9 cellular contexts compared by ENCODE assay signal in genomic region chr2:144452169-144453038, GRCh38.
DNase-seq lines count a peak whose midpoint lies in the region; ATAC-seq and TF ChIP-seq lines count a peak whose summit lies in the region.
"Had no signal": no experiment of that assay in that cellular context is flagged by ENCODE, and none has a peak within 500 bp of the region (broad histone marks: within the 10 kb centered on the region; RNA-seq: fewer than 3 reads in every experiment).

No MANE protein-coding gene starts in this region.

- TF ChIP-seq POLR2A in transverse colon (IDR thresholded peaks at IDR 0.05): no peak

- peak; percentile 7 for DNase-seq in activated CD4-positive, alpha-beta T cell treated with anti-CD3 and anti-CD28 coated beads for 48 hours
- DNase-seq in activated CD4-positive, alpha-beta T cell treated with anti-CD3 and anti-CD28 coated beads, Interleukin-2, amount 50 U/mL, for 1 hour: no peak
- DNase-seq in amniotic epithelial cell (ENCODE audit: low read depth) (peak; percentile 39), left lobe of liver (ENCODE audit: low spot score) (no peak), transverse colon (no peak), DMS153 treated with DMSO at 0.1 percent for 48 hours (lab: John Stamatoyannopoulos, UW; ENCODE audit: unreplicated experiment) (no peak)
- DNase-seq in activated naive CD4-positive, alpha-beta T cell treated with anti-CD3 and anti-CD28 coated beads for 36 hours: no peak
- DNase-seq: GF-D8 had no signal

- no peak overlapping the region for H3K27ac Mint-ChIP-seq in activated naive CD4-positive, alpha-beta T cell treated with anti-CD3 and anti-CD28 coated beads for 36 hours

- H3K4me3 Mint-ChIP-seq in activated naive CD4-positive, alpha-beta T cell treated with anti-CD3 and anti-CD28 coated beads for 36 hours: no peak overlapping the region

- peak overlapping the region; percentile 4 to 56 (median 27) for H3K27ac ChIP-seq in transverse colon

- peaks cover 0 to 35% (median 1%) of the 10 kb centered on the region in 4 donors for H3K4me1 ChIP-seq in transverse colon

- peaks cover 40% of the 10 kb centered on the region for H3K27me3 ChIP-seq in transverse colon

- peak overlapping the region in 1 of 4 donors; percentile 2 for H3K4me3 ChIP-seq in transverse colon

- no peaks in the 10 kb centered on the region for H3K9me3 ChIP-seq in transverse colon

- CTCF ChIA-PET in activated naive CD4-positive, alpha-beta T cell treated with anti-CD3 and anti-CD28 coated beads for 36 hours (lab: Charles Lee): interaction anchor here (0.6 to 1.5 kb wide), 2 partner anchors 8 to 30 kb away, joined by 3 to 4 read pairs; no protein-coding TSS in a partner anchor

- intact Hi-C loops in transverse colon (cut with DNase I; ENCODE audit: low total_unique reads): no loop called here
- intact Hi-C loops in activated naive CD4-positive, alpha-beta T cell treated with anti-CD3 and anti-CD28 coated beads for 36 hours (cut with micrococcal nuclease): no loop called here

- H3K27me3 Mint-ChIP-seq in activated naive CD4-positive, alpha-beta T cell treated with anti-CD3 and anti-CD28 coated beads for 36 hours (ENCODE audit: low read depth): peaks cover 37% of the 10 kb centered on the region

- H3K36me3 Mint-ChIP-seq in activated naive CD4-positive, alpha-beta T cell treated with anti-CD3 and anti-CD28 coated beads for 36 hours (ENCODE audit: low read depth): no peaks in the 10 kb centered on the region

- peak in 2 of 5 experiments; percentile 10 to 13 for TF ChIP-seq CTCF in transverse colon (IDR thresholded peaks at IDR 0.05)

- peaks cover 23% of the 10 kb centered on the region for H3K4me1 Mint-ChIP-seq in activated naive CD4-positive, alpha-beta T cell treated with anti-CD3 and anti-CD28 coated beads for 36 hours (ENCODE audit: low read depth)

- TF ChIP-seq EP300 in transverse colon (IDR thresholded peaks at IDR 0.05; ENCODE audit: low read depth): no peak

- in situ Hi-C loops in transverse colon (cut with MboI; ENCODE audit: low pct_ligation_motif_present in 1 of 4, low pct_unique_long_range_greater_than_20kb in 1 of 4, low sequenced_read_pairs in 3 of 4): no loop called here

- H3K9me3 Mint-ChIP-seq in activated naive CD4-positive, alpha-beta T cell treated with anti-CD3 and anti-CD28 coated beads for 36 hours: no peaks in the 10 kb centered on the region

- ATAC-seq in left lobe of liver (peak; percentile 33), HG02870 (IDR thresholded peaks at IDR 0.05; ENCODE audit: unreplicated experiment) (no peak)

- 29 to 37% methylated on average over 15 of the region's 15 CpGs for WGBS in transverse colon (ENCODE audit: low coverage in 1 of 2), 2 donors

- no peaks in the 10 kb centered on the region for H3K36me3 ChIP-seq in transverse colon

Comparison
In these comparisons a context has a peak if more than half of its experiments do, and no peak if none do; other contexts are left out.
1. DNase-seq: peak in activated CD4-positive, alpha-beta T cell treated with anti-CD3 and anti-CD28 coated beads for 48 hours (single experiment) and amniotic epithelial cell (single experiment); none in activated CD4-positive, alpha-beta T cell treated with anti-CD3 and anti-CD28 coated beads, Interleukin-2, amount 50 U/mL, for 1 hour (single experiment), left lobe of liver (single experiment), transverse colon (single experiment), DMS153 treated with DMSO at 0.1 percent for 48 hours (single experiment) and activated naive CD4-positive, alpha-beta T cell treated with anti-CD3 and anti-CD28 coated beads for 36 hours (single experiment).